37 cellular contexts compared by ENCODE assay signal in the genomic region with DNA sequence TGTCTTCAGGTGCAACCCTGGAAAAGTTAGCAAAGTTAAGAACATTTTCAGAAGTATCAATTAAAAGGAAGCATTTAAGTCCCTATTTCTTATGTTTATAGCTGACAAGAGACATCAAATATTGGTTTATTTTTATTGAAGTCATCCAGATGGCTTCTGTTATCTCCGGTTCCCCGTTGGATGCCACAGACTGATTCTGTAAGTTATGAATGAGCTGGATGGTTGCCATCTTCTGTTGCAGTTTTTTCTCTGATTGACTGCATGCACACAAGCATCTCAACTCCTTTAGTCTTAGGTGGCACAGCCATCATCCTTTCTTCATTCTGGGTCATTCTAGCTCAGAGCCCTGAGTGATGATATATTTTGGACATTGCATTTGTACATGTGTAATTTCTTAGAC. TPM values are rescaled to one million over a fixed set of nuclear protein-coding genes. Genes with fewer than 3 reads are reported as not detected.
"Had no signal": no experiment of that assay in that cellular context is flagged by ENCODE, and none has a peak within 500 bp of the region (broad histone marks: within the 10 kb centered on the region; RNA-seq: fewer than 3 reads in every experiment).

No MANE protein-coding gene starts in this region.

- H3K4me3 Mint-ChIP-seq: activated naive CD4-positive, alpha-beta T cell treated with anti-CD3 and anti-CD28 coated beads for 36 hours; activated naive CD8-positive, alpha-beta T cell treated with anti-CD3 and anti-CD28 coated beads, Interleukin-2, amount 10 ng/mL, durations not matched to agents 7 days and 5 days; activated T-cell treated with anti-CD3 and anti-CD28 coated beads, Interleukin-2, amount 50 U/mL, for 72 hours; effector memory CD8-positive, alpha-beta T cell; mesothelial cell of epicardium; naive B cell; nephron progenitor cell; stimulated activated effector memory CD8-positive, alpha-beta T cell treated with anti-CD3 and anti-CD28 coated beads, Interleukin-12 subunit alpha, Interleukin-12 subunit beta, amount 100 ng/mL, for 72 hours; stimulated activated naive CD8-positive, alpha-beta T cell treated with anti-CD3 and anti-CD28 coated beads, Interleukin-15, Interleukin-2, amounts not matched to agents 100 ng/mL and 50 ng/mL, for 24 hours had no signal

- H3K9me3 Mint-ChIP-seq: activated naive CD4-positive, alpha-beta T cell treated with anti-CD3 and anti-CD28 coated beads for 36 hours; activated naive CD8-positive, alpha-beta T cell treated with anti-CD3 and anti-CD28 coated beads, Interleukin-2, amount 10 ng/mL, durations not matched to agents 7 days and 5 days; activated T-cell treated with anti-CD3 and anti-CD28 coated beads, Interleukin-2, amount 50 U/mL, for 72 hours; effector memory CD8-positive, alpha-beta T cell; mesothelial cell of epicardium; nephron progenitor cell; stimulated activated effector memory CD8-positive, alpha-beta T cell treated with anti-CD3 and anti-CD28 coated beads, Interleukin-12 subunit alpha, Interleukin-12 subunit beta, amount 100 ng/mL, for 72 hours; stimulated activated naive CD8-positive, alpha-beta T cell treated with anti-CD3 and anti-CD28 coated beads, Interleukin-15, Interleukin-2, amounts not matched to agents 100 ng/mL and 50 ng/mL, for 24 hours had no signal

- H3K4me3 ChIP-seq: hepatocyte, ovary, right lobe of liver, thoracic aorta, upper lobe of left lung, vagina had no signal

- H3K9me3 ChIP-seq: neutrophil, ovary, right lobe of liver, thoracic aorta, upper lobe of left lung, vagina had no signal

- DNase-seq: activated CD4-positive, alpha-beta T cell treated with anti-CD3 and anti-CD28 coated beads for 4 hours; activated CD4-positive, alpha-beta T cell treated with anti-CD3 and anti-CD28 coated beads, Interleukin-2, amount 50 U/mL, for 4 hours; activated effector memory CD4-positive, alpha-beta T cell treated with anti-CD3 and anti-CD28 coated beads, Interleukin-2, amount 50 U/mL, for 16 hours; activated naive CD4-positive, alpha-beta T cell treated with anti-CD3 and anti-CD28 coated beads for 36 hours; activated naive CD8-positive, alpha-beta T cell treated with anti-CD3 and anti-CD28 coated beads, Interleukin-2, amount 10 ng/mL, durations not matched to agents 7 days and 5 days; activated T-cell treated with anti-CD3 and anti-CD28 coated beads for 4 hours; activated T-cell treated with anti-CD3 and anti-CD28 coated beads, Interleukin-2, amount 50 U/mL, for 72 hours; amniotic stem cell; caudate nucleus; cortex of kidney; effector memory CD8-positive, alpha-beta T cell; glutamatergic neuron; left cardiac atrium; left ventricle myocardium superior; naive B cell; nephron progenitor cell; ovary; right lobe of liver; stimulated activated CD4-positive, alpha-beta T cell treated with anti-CD3 and anti-CD28 coated beads, Interleukin-12 subunit alpha, Interleukin-12 subunit beta, amount 100 ng/mL, for 4 hours; stimulated activated CD4-positive, alpha-beta T cell treated with anti-CD3 and anti-CD28 coated beads, Interleukin-4, amount 100 ng/mL, for 1 hour; T-helper 9 cell; upper lobe of left lung had no signal

- H3K36me3 ChIP-seq: neutrophil, ovary, right lobe of liver, thoracic aorta, upper lobe of left lung, vagina had no signal

- H3K27ac Mint-ChIP-seq: activated naive CD4-positive, alpha-beta T cell treated with anti-CD3 and anti-CD28 coated beads for 36 hours; activated naive CD8-positive, alpha-beta T cell treated with anti-CD3 and anti-CD28 coated beads, Interleukin-2, amount 10 ng/mL, durations not matched to agents 7 days and 5 days; activated T-cell treated with anti-CD3 and anti-CD28 coated beads, Interleukin-2, amount 50 U/mL, for 72 hours; effector memory CD8-positive, alpha-beta T cell; mesothelial cell of epicardium; naive B cell; nephron progenitor cell; progenitor cell of endocrine pancreas; stimulated activated effector memory CD8-positive, alpha-beta T cell treated with anti-CD3 and anti-CD28 coated beads, Interleukin-12 subunit alpha, Interleukin-12 subunit beta, amount 100 ng/mL, for 72 hours; stimulated activated naive CD8-positive, alpha-beta T cell treated with anti-CD3 and anti-CD28 coated beads, Interleukin-15, Interleukin-2, amounts not matched to agents 100 ng/mL and 50 ng/mL, for 24 hours had no signal

- H3K27me3 ChIP-seq: hepatocyte, neutrophil, ovary, right lobe of liver, upper lobe of left lung, vagina had no signal

- H3K4me1 Mint-ChIP-seq: activated naive CD8-positive, alpha-beta T cell treated with anti-CD3 and anti-CD28 coated beads, Interleukin-2, amount 10 ng/mL, durations not matched to agents 7 days and 5 days; stimulated activated effector memory CD8-positive, alpha-beta T cell treated with anti-CD3 and anti-CD28 coated beads, Interleukin-12 subunit alpha, Interleukin-12 subunit beta, amount 100 ng/mL, for 72 hours had no signal

- H2AFZ ChIP-seq: hepatocyte had no signal

- H3K4me2 ChIP-seq: hepatocyte had no signal

- H3K4me1 ChIP-seq: right lobe of liver, vagina had no signal

- ATAC-seq: activated T-cell treated with anti-CD3 and anti-CD28 coated beads, Interleukin-2, amount 50 U/mL, for 72 hours; effector memory CD8-positive, alpha-beta T cell; esophagus mucosa; left ventricle myocardium superior; stimulated activated effector memory CD8-positive, alpha-beta T cell treated with anti-CD3 and anti-CD28 coated beads, Interleukin-12 subunit alpha, Interleukin-12 subunit beta, amount 100 ng/mL, for 72 hours had no signal

- H3K36me3 Mint-ChIP-seq: activated naive CD8-positive, alpha-beta T cell treated with anti-CD3 and anti-CD28 coated beads, Interleukin-2, amount 10 ng/mL, durations not matched to agents 7 days and 5 days; mesothelial cell of epicardium; naive B cell; stimulated activated effector memory CD8-positive, alpha-beta T cell treated with anti-CD3 and anti-CD28 coated beads, Interleukin-12 subunit alpha, Interleukin-12 subunit beta, amount 100 ng/mL, for 72 hours had no signal

- H3K27ac ChIP-seq: hepatocyte, neutrophil, ovary, right lobe of liver, thoracic aorta, upper lobe of left lung, vagina, VCaP had no signal

RNA-seq across cellular contexts. Expression of gene OXGR1, which starts 10.6 kb away (rescaled TPM):
- total RNA-seq: activated naive CD4-positive, alpha-beta T cell treated with anti-CD3 and anti-CD28 coated beads for 36 hours; activated naive CD8-positive, alpha-beta T cell treated with anti-CD3 and anti-CD28 coated beads, Interleukin-2, amount 10 ng/mL, durations not matched to agents 7 days and 5 days; activated T-cell treated with anti-CD3 and anti-CD28 coated beads, Interleukin-2, amount 50 U/mL, for 72 hours; chondrocyte; lung microvascular endothelial cell; progenitor cell of endocrine pancreas; renal cortical epithelial cell; right lobe of liver; T-helper 1 cell treated with Interleukin-12 subunit alpha and Interleukin-12 subunit beta and Interleukin-4 antibody, amounts not matched to agents 30 ng/mL and 1 ng/mL, for 36 hours; thoracic aorta had no signal
- polyA plus RNA-seq: hepatocyte, keratinocyte had no signal
